In the genomic region with DNA sequence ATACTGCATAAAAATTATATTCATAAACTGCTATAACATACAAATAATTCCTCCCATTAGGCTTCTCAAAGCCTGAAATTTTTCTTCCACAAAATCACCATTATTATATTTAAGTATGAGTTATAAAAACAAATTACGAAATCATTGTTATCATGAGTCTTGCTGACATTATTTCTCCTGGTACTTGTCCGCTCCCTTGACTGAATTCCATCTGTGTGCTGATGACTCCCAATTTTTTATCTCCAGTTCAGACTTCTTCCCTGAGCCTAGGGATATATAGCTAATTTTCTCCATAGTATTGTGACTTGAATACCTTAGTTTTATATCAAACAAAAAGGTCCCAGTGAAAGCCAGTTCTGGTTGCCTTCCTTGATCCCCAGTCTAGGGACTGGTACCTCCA, we compare ENCODE assay signal across 25 cellular contexts.
DNase-seq lines count a peak whose midpoint lies in the region; ATAC-seq and TF ChIP-seq lines count a peak whose summit lies in the region.
"Had no signal": no experiment of that assay in that cellular context is flagged by ENCODE, and none has a peak within 500 bp of the region (broad histone marks: within the 10 kb centered on the region; RNA-seq: fewer than 3 reads in every experiment).

No MANE protein-coding gene starts in this region.

- no peaks in the 10 kb centered on the region for H3K27me3 ChIP-seq in left ventricle myocardium inferior (ENCODE audit: low read depth)
- H3K27me3 ChIP-seq in heart left ventricle, result no peaks in the 10 kb centered on the region
- no peaks in the 10 kb centered on the region for H3K27me3 ChIP-seq in brain microvascular endothelial cell (replicated peaks)
- H3K27me3 ChIP-seq: BLaER1, SJSA1 had no signal

- H3K36me3 ChIP-seq in left ventricle myocardium inferior (no peaks in the 10 kb centered on the region), heart left ventricle (peaks cover 0 to 24% (median 2%) of the 10 kb centered on the region in 9 donors), brain microvascular endothelial cell (replicated peaks) (no peaks in the 10 kb centered on the region)
- H3K36me3 ChIP-seq: BLaER1, SJSA1 had no signal

- no peaks in the 10 kb centered on the region for H3K36me3 Mint-ChIP-seq in T-helper 17 cell (ENCODE audit: low read depth)
- H3K36me3 Mint-ChIP-seq: CD4-positive, CD25-positive, alpha-beta regulatory T cell had no signal

- no peak for TF ChIP-seq CTCF in left ventricle myocardium inferior (IDR thresholded peaks at IDR 0.05; ENCODE audit: borderline replicate concordance)
- TF ChIP-seq CTCF in heart left ventricle (IDR thresholded peaks at IDR 0.05), result no peak
- no peak for TF ChIP-seq CTCF in brain microvascular endothelial cell (IDR thresholded peaks at IDR 0.05; ENCODE audit: low read depth, low read length, missing control alignments)

- no peak overlapping the region for H3K4me3 ChIP-seq in left ventricle myocardium inferior
- no peak overlapping the region for H3K4me3 ChIP-seq in heart left ventricle
- no peak overlapping the region for H3K4me3 ChIP-seq in brain microvascular endothelial cell (ENCODE audit: low read depth, low read length)
- H3K4me3 ChIP-seq: BLaER1, SJSA1 had no signal

- WGBS in heart left ventricle, 4 donors, result 75 to 89% (median 83%) methylated on average over 2 of the region's 2 CpGs

- in situ Hi-C loops in brain microvascular endothelial cell (cut with HindIII; ENCODE audit: low pct_ligation_motif_present, low sequenced_read_pairs), result no loop called here

- H3K27ac Mint-ChIP-seq in T-helper 17 cell, result no peak overlapping the region
- H3K27ac Mint-ChIP-seq: CD4-positive, CD25-positive, alpha-beta regulatory T cell had no signal

- no peaks in the 10 kb centered on the region for H3K27me3 Mint-ChIP-seq in T-helper 17 cell
- H3K27me3 Mint-ChIP-seq: CD4-positive, CD25-positive, alpha-beta regulatory T cell had no signal

- no peaks in the 10 kb centered on the region for H3K4me1 Mint-ChIP-seq in T-helper 17 cell
- H3K4me1 Mint-ChIP-seq: CD4-positive, CD25-positive, alpha-beta regulatory T cell had no signal

- H3K9me3 ChIP-seq in left ventricle myocardium inferior (replicated peaks) (no peaks in the 10 kb centered on the region), heart left ventricle (no peaks in the 10 kb centered on the region), T-helper 17 cell (ENCODE audit: control insufficient read depth, low read length, poor library complexity, severe bottlenecking) (no peaks in the 10 kb centered on the region)
- H3K9me3 ChIP-seq: BLaER1, SJSA1 had no signal

- H3K4me3 Mint-ChIP-seq in T-helper 17 cell, result no peak overlapping the region
- H3K4me3 Mint-ChIP-seq: CD4-positive, CD25-positive, alpha-beta regulatory T cell had no signal

- intact Hi-C loops in left ventricle myocardium inferior (cut with micrococcal nuclease) (no loop called here), heart left ventricle (cut with DNase I) (no loop called here)

- peak overlapping the region; percentile 3 for H3K27ac ChIP-seq in left ventricle myocardium inferior (replicated peaks)
- H3K27ac ChIP-seq in heart left ventricle, result no peak overlapping the region
- no peak overlapping the region for H3K27ac ChIP-seq in brain microvascular endothelial cell
- H3K27ac ChIP-seq: BLaER1, HL-60, SJSA1 had no signal

- no peak for DNase-seq in left ventricle myocardium inferior
- no peak for DNase-seq in heart left ventricle
- DNase-seq in brain microvascular endothelial cell, result peak; percentile 25
- peak; percentile 17 for DNase-seq in iris pigment epithelial cell (ENCODE audit: low read depth)
- no peak for DNase-seq in NCI-H345 treated with DMSO at 0.1 percent for 48 hours (lab: John Stamatoyannopoulos, UW; ENCODE audit: unreplicated experiment)
- no peak for DNase-seq in Ammon's horn (ENCODE audit: low spot score)
- no peak for DNase-seq in T-helper 17 cell
- DNase-seq: CD4-positive, CD25-positive, alpha-beta regulatory T cell; DMS153; DND-41; Kasumi-1; MV-4-11; NCI-H1105; NCI-H146; NCI-H1930; NCI-H2107; NCI-H446 treated with DMSO at 0.1 percent for 48 hours; NCI-H526; NCI-H82; NK-92 treated with Interleukin-12 subunit alpha and Interleukin-12 subunit beta, amount 100 ng/mL, for 24 hours; PC-3 had no signal

- H3K4me1 ChIP-seq in left ventricle myocardium inferior (no peaks in the 10 kb centered on the region), heart left ventricle (no peaks in the 10 kb centered on the region)
- H3K4me1 ChIP-seq: BLaER1, SJSA1 had no signal

- ATAC-seq in heart left ventricle (no peak), T-helper 17 cell (no peak)
- ATAC-seq: PC-3, Right ventricle myocardium inferior had no signal

- TF ChIP-seq POLR2A in heart left ventricle (IDR thresholded peaks at IDR 0.05), result no peak

Comparison
In these comparisons a context has a peak if more than half of its experiments do, and no peak if none do; other contexts are left out.
1. DNase-seq: peak in brain microvascular endothelial cell (single experiment) and iris pigment epithelial cell (single experiment); none in left ventricle myocardium inferior (single experiment), heart left ventricle (0 of 5), NCI-H345 treated with DMSO at 0.1 percent for 48 hours (single experiment), Ammon's horn (single experiment) and T-helper 17 cell (0 of 3).